In genomic region chr5:76608833-76609232, GRCh38 we compare ENCODE assay signal across 1 cellular context.
TF ChIP-seq lines count a peak whose summit lies in the region.

No MANE protein-coding gene starts in this region.

TF ChIP-seq in endothelial cell of umbilical vein, 7 proteins besides CTCF, POLR2A, EP300 and RAD21:
- TF ChIP-seq JUN (IDR thresholded peaks at IDR 0.05; ENCODE audit: borderline replicate concordance, insufficient read depth, insufficient read length, low read depth), result peak; percentile 80
- TF ChIP-seq, protein P1, sequence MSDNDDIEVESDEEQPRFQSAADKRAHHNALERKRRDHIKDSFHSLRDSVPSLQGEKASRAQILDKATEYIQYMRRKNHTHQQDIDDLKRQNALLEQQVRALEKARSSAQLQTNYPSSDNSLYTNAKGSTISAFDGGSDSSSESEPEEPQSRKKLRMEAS (IDR thresholded peaks at IDR 0.05; ENCODE audit: insufficient read depth, insufficient read length), result no peak
- peak; percentile 19 for TF ChIP-seq FOS (IDR thresholded peaks at IDR 0.05; ENCODE audit: borderline replicate concordance, insufficient read depth, low read length)
- TF ChIP-seq MYC (IDR thresholded peaks at IDR 0.05; ENCODE audit: low read depth, low read length), result no peak
- no peak for TF ChIP-seq POLR2AphosphoS5 (IDR thresholded peaks at IDR 0.05; ENCODE audit: insufficient read depth, low read depth, low read length)
- no peak for TF ChIP-seq GATA2 (IDR thresholded peaks at IDR 0.05; ENCODE audit: insufficient read depth, insufficient read length, low read depth, low read length)
- no peak for TF ChIP-seq EZH2 (IDR thresholded peaks at IDR 0.05; ENCODE audit: borderline replicate concordance, low read depth, low read length, severe bottlenecking)
